In the genomic region with DNA sequence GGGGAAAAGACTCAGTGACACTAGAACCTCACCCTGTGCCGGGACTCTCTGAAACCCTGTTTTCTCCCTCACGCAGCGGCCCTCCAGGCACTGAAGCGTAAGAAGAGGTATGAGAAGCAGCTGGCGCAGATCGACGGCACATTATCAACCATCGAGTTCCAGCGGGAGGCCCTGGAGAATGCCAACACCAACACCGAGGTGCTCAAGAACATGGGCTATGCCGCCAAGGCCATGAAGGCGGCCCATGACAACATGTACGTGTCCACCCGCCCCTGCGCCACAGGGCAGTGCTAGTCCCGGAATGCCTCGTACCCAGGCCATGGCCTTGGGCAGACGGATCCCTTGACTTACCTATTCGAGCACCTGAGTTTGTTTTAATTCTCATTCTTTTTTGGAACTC, we compare ENCODE assay signal across 2 cellular contexts.
TF ChIP-seq lines count a peak whose summit lies in the region.

No MANE protein-coding gene starts in this region.

TF ChIP-seq in HepG2, 621 proteins besides CTCF, POLR2A, EP300 and RAD21 (continues in another document):
- TF ChIP-seq TRIM24 (CRISPR knock-in tag; IDR thresholded peaks at IDR 0.05) (peak; percentile 31; the same call in 1 of the 2 replicates), ZBTB38 (CRISPR knock-in tag; IDR thresholded peaks at IDR 0.05) (peak; percentile 36; the same call in 1 of the 2 replicates), MTA1 (CRISPR knock-in tag; IDR thresholded peaks at IDR 0.05; ENCODE audit: borderline replicate concordance) (peak; percentile 19; the same call in 1 of the 2 replicates), RORA (CRISPR knock-in tag; IDR thresholded peaks at IDR 0.05) (no peak), E2F5 (CRISPR knock-in tag; conservative IDR thresholded peaks at IDR 0.05) (no peak), ZNF572 (CRISPR knock-in tag; IDR thresholded peaks at IDR 0.05) (0 out of 2 replicates have a peak, but pooled peaks have one; percentile 43), MAFG (CRISPR knock-in tag; IDR thresholded peaks at IDR 0.05) (0 out of 2 replicates have a peak, but pooled peaks have one; percentile 8), ARNT2 (CRISPR knock-in tag; IDR thresholded peaks at IDR 0.05; ENCODE audit: low read depth) (no peak), ZBTB46 (CRISPR knock-in tag; IDR thresholded peaks at IDR 0.05; ENCODE audit: borderline replicate concordance) (no peak), HNF1A (IDR thresholded peaks at IDR 0.05; ENCODE audit: low read depth) (no peak), HNF1A (CRISPR knock-in tag; IDR thresholded peaks at IDR 0.05; ENCODE audit: borderline replicate concordance) (0 out of 2 replicates have a peak, but pooled peaks have one; percentile 18)
- TF ChIP-seq, protein P1, sequence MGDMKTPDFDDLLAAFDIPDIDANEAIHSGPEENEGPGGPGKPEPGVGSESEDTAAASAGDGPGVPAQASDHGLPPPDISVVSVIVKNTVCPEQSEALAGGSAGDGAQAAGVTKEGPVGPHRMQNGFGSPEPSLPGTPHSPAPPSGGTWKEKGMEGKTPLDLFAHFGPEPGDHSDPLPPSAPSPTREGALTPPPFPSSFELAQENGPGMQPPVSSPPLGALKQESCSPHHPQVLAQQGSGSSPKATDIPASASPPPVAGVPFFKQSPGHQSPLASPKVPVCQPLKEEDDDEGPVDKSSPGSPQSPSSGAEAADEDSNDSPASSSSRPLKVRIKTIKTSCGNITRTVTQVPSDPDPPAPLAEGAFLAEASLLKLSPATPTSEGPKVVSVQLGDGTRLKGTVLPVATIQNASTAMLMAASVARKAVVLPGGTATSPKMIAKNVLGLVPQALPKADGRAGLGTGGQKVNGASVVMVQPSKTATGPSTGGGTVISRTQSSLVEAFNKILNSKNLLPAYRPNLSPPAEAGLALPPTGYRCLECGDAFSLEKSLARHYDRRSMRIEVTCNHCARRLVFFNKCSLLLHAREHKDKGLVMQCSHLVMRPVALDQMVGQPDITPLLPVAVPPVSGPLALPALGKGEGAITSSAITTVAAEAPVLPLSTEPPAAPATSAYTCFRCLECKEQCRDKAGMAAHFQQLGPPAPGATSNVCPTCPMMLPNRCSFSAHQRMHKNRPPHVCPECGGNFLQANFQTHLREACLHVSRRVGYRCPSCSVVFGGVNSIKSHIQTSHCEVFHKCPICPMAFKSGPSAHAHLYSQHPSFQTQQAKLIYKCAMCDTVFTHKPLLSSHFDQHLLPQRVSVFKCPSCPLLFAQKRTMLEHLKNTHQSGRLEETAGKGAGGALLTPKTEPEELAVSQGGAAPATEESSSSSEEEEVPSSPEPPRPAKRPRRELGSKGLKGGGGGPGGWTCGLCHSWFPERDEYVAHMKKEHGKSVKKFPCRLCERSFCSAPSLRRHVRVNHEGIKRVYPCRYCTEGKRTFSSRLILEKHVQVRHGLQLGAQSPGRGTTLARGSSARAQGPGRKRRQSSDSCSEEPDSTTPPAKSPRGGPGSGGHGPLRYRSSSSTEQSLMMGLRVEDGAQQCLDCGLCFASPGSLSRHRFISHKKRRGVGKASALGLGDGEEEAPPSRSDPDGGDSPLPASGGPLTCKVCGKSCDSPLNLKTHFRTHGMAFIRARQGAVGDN (CRISPR knock-in tag; IDR thresholded peaks at IDR 0.05): peak; percentile 32; the same call in 1 of the 2 replicates

TF ChIP-seq in WTC11, 78 proteins besides CTCF, POLR2A, EP300 and RAD21:
- no peak for TF ChIP-seq ZBTB21 (CRISPR knock-in tag; IDR thresholded peaks at IDR 0.05; ENCODE audit: borderline replicate concordance)
- TF ChIP-seq MLX (CRISPR knock-in tag; IDR thresholded peaks at IDR 0.05): no peak
- TF ChIP-seq PRDM15 (CRISPR knock-in tag; IDR thresholded peaks at IDR 0.05): no peak
- TF ChIP-seq, protein P2, sequence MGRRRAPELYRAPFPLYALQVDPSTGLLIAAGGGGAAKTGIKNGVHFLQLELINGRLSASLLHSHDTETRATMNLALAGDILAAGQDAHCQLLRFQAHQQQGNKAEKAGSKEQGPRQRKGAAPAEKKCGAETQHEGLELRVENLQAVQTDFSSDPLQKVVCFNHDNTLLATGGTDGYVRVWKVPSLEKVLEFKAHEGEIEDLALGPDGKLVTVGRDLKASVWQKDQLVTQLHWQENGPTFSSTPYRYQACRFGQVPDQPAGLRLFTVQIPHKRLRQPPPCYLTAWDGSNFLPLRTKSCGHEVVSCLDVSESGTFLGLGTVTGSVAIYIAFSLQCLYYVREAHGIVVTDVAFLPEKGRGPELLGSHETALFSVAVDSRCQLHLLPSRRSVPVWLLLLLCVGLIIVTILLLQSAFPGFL (CRISPR knock-in tag; IDR thresholded peaks at IDR 0.05; ENCODE audit: borderline replicate concordance): no peak
- TF ChIP-seq, protein P3, sequence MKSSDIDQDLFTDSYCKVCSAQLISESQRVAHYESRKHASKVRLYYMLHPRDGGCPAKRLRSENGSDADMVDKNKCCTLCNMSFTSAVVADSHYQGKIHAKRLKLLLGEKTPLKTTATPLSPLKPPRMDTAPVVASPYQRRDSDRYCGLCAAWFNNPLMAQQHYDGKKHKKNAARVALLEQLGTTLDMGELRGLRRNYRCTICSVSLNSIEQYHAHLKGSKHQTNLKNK (CRISPR knock-in tag; IDR thresholded peaks at IDR 0.05): no peak
